ENCODE assay signal across 8 cellular contexts in genomic region chr12:66352197-66352596, GRCh38. TPM values are rescaled to one million over a fixed set of nuclear protein-coding genes. Genes with fewer than 3 reads are reported as not detected.
DNase-seq lines count a peak whose midpoint lies in the region; ATAC-seq and TF ChIP-seq lines count a peak whose summit lies in the region.

No MANE protein-coding gene starts in this region.

- peaks cover 27% of the 10 kb centered on the region for H3K36me3 Mint-ChIP-seq in activated naive CD4-positive, alpha-beta T cell treated with anti-CD3 and anti-CD28 coated beads, Interleukin-2, amount 10 ng/mL, durations not matched to agents 7 days and 5 days
- H3K36me3 Mint-ChIP-seq in osteocyte (ENCODE audit: unreplicated experiment): peaks cover 5% of the 10 kb centered on the region

- TF ChIP-seq CTCF in osteocyte (IDR thresholded peaks at IDR 0.05): peak; percentile 57

- DNase-seq in activated naive CD4-positive, alpha-beta T cell treated with anti-CD3 and anti-CD28 coated beads, Interleukin-2, amount 10 ng/mL, durations not matched to agents 7 days and 5 days: peak; percentile 39
- no peak for DNase-seq in activated naive CD4-positive, alpha-beta T cell (lab: John Stamatoyannopoulos, UW)
- DNase-seq in NCI-H1694 treated with DMSO at 0.1 percent for 48 hours (lab: John Stamatoyannopoulos, UW) (peak; percentile 27), ecto neural progenitor cell (ENCODE audit: low spot score) (peak; percentile 72), osteocyte (ENCODE audit: extremely low spot score, unreplicated experiment) (no peak), NCI-H2107 (lab: John Stamatoyannopoulos, UW) (no peak), GM19240 (ENCODE audit: insufficient read length, low spot score) (no peak)

- no peaks in the 10 kb centered on the region for H3K9me3 Mint-ChIP-seq in activated naive CD4-positive, alpha-beta T cell treated with anti-CD3 and anti-CD28 coated beads, Interleukin-2, amount 10 ng/mL, durations not matched to agents 7 days and 5 days
- H3K9me3 Mint-ChIP-seq in osteocyte (ENCODE audit: unreplicated experiment): no peaks in the 10 kb centered on the region

- CTCF ChIA-PET in activated naive CD4-positive, alpha-beta T cell treated with anti-CD3 and anti-CD28 coated beads, Interleukin-2, amount 10 ng/mL, durations not matched to agents 7 days and 5 days (lab: Charles Lee): interaction anchor here (0.6 to 2.5 kb wide), 7 partner anchors 23 to 342 kb away, joined by 3 to 13 read pairs (median 3); no protein-coding TSS in a partner anchor

- H3K27ac Mint-ChIP-seq in activated naive CD4-positive, alpha-beta T cell treated with anti-CD3 and anti-CD28 coated beads, Interleukin-2, amount 10 ng/mL, durations not matched to agents 7 days and 5 days: no peak overlapping the region
- H3K27ac Mint-ChIP-seq in osteocyte (ENCODE audit: unreplicated experiment): no peak overlapping the region

- H3K4me3 Mint-ChIP-seq in activated naive CD4-positive, alpha-beta T cell treated with anti-CD3 and anti-CD28 coated beads, Interleukin-2, amount 10 ng/mL, durations not matched to agents 7 days and 5 days: no peak overlapping the region
- no peak overlapping the region for H3K4me3 Mint-ChIP-seq in osteocyte (ENCODE audit: unreplicated experiment)

- H3K4me1 Mint-ChIP-seq in activated naive CD4-positive, alpha-beta T cell treated with anti-CD3 and anti-CD28 coated beads, Interleukin-2, amount 10 ng/mL, durations not matched to agents 7 days and 5 days: no peaks in the 10 kb centered on the region
- no peaks in the 10 kb centered on the region for H3K4me1 Mint-ChIP-seq in osteocyte (ENCODE audit: unreplicated experiment)

- no peak for ATAC-seq in HG02973 (IDR thresholded peaks at IDR 0.05; ENCODE audit: unreplicated experiment)

- H3K27me3 Mint-ChIP-seq in activated naive CD4-positive, alpha-beta T cell treated with anti-CD3 and anti-CD28 coated beads, Interleukin-2, amount 10 ng/mL, durations not matched to agents 7 days and 5 days: no peaks in the 10 kb centered on the region
- H3K27me3 Mint-ChIP-seq in osteocyte (ENCODE audit: unreplicated experiment): no peaks in the 10 kb centered on the region

RNA-seq across cellular contexts. Expression of gene HELB, which starts 49.9 kb away (rescaled TPM):
- total RNA-seq in osteocyte: 2.5 and 3.6 TPM in 2 replicates

Comparison
In these comparisons a context has a peak if more than half of its experiments do, and no peak if none do; other contexts are left out.
1. DNase-seq: peak in activated naive CD4-positive, alpha-beta T cell treated with anti-CD3 and anti-CD28 coated beads, Interleukin-2, amount 10 ng/mL, durations not matched to agents 7 days and 5 days (single experiment), NCI-H1694 treated with DMSO at 0.1 percent for 48 hours (single experiment) and ecto neural progenitor cell (single experiment); none in activated naive CD4-positive, alpha-beta T cell (0 of 4), osteocyte (single experiment), NCI-H2107 (single experiment) and GM19240 (single experiment).